In genomic region chr6:156719720-156720563, GRCh38 we compare ENCODE assay signal across 1 cellular context.
A peak's percentile ranks its signal among the peaks of the same experiment; 100 is the strongest.
TF ChIP-seq lines count a peak whose summit lies in the region.

No MANE protein-coding gene starts in this region.

TF ChIP-seq in HepG2, 621 proteins besides CTCF, POLR2A, EP300 and RAD21 (continued from another document and continues in another):
- TF ChIP-seq, protein P1, sequence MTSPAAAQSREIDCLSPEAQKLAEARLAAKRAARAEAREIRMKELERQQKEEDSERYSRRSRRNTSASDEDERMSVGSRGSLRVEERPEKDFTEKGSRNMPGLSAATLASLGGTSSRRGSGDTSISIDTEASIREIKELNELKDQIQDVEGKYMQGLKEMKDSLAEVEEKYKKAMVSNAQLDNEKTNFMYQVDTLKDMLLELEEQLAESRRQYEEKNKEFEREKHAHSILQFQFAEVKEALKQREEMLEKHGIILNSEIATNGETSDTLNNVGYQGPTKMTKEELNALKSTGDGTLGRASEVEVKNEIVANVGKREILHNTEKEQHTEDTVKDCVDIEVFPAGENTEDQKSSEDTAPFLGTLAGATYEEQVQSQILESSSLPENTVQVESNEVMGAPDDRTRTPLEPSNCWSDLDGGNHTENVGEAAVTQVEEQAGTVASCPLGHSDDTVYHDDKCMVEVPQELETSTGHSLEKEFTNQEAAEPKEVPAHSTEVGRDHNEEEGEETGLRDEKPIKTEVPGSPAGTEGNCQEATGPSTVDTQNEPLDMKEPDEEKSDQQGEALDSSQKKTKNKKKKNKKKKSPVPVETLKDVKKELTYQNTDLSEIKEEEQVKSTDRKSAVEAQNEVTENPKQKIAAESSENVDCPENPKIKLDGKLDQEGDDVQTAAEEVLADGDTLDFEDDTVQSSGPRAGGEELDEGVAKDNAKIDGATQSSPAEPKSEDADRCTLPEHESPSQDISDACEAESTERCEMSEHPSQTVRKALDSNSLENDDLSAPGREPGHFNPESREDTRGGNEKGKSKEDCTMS (CRISPR knock-in tag; conservative IDR thresholded peaks at IDR 0.05) = no peak
- TF ChIP-seq PHF20 (CRISPR knock-in tag; IDR thresholded peaks at IDR 0.05) (peak; percentile 69), NRL (CRISPR knock-in tag; IDR thresholded peaks at IDR 0.05; ENCODE audit: borderline replicate concordance) (peak; percentile 95; the same call in 1 of the 2 replicates), SKI (IDR thresholded peaks at IDR 0.05; ENCODE audit: partially characterized antibody) (peak; percentile 83), ZNF615 (CRISPR knock-in tag; IDR thresholded peaks at IDR 0.05; ENCODE audit: borderline replicate concordance) (peak; percentile 85; the same call in 1 of the 2 replicates), ZNF549 (CRISPR knock-in tag; IDR thresholded peaks at IDR 0.05) (no peak), ZNF10 (CRISPR knock-in tag; IDR thresholded peaks at IDR 0.05; ENCODE audit: borderline replicate concordance, low read depth) (no peak), HDAC1 (CRISPR knock-in tag; IDR thresholded peaks at IDR 0.05) (peak; percentile 86), MED13 (CRISPR knock-in tag; IDR thresholded peaks at IDR 0.05) (peak; percentile 80), ZFP36 (IDR thresholded peaks at IDR 0.05; ENCODE audit: borderline replicate concordance, low read depth, low read length, partially characterized antibody) (no peak), JDP2 (CRISPR knock-in tag; IDR thresholded peaks at IDR 0.05; ENCODE audit: borderline replicate concordance) (no peak), ZBTB10 (CRISPR knock-in tag; IDR thresholded peaks at IDR 0.05; ENCODE audit: borderline replicate concordance) (peak; percentile 75; the same call in 1 of the 2 replicates), ZNF879 (CRISPR knock-in tag; IDR thresholded peaks at IDR 0.05) (peak; percentile 91), CBX5 (CRISPR knock-in tag; IDR thresholded peaks at IDR 0.05; ENCODE audit: borderline replicate concordance) (peak; percentile 59; the same call in 1 of the 2 replicates), ZNF543 (CRISPR knock-in tag; IDR thresholded peaks at IDR 0.05) (peak; percentile 86; the same call in 1 of the 2 replicates), ZNF484 (CRISPR knock-in tag; IDR thresholded peaks at IDR 0.05; ENCODE audit: borderline replicate concordance, low read depth) (no peak), ZNF589 (CRISPR knock-in tag; conservative IDR thresholded peaks at IDR 0.05) (no peak), CREM (IDR thresholded peaks at IDR 0.05) (no peak), CREM (CRISPR knock-in tag; IDR thresholded peaks at IDR 0.05) (no peak), MIER3 (CRISPR knock-in tag; IDR thresholded peaks at IDR 0.05; ENCODE audit: borderline replicate concordance) (peak; percentile 92; the same call in 1 of the 2 replicates), ATM (IDR thresholded peaks at IDR 0.05; ENCODE audit: borderline replicate concordance) (no peak), BATF2 (CRISPR knock-in tag; IDR thresholded peaks at IDR 0.05) (no peak; the same call in 1 of the 2 replicates), HNRNPL (IDR thresholded peaks at IDR 0.05; ENCODE audit: low read depth, low read length) (0 out of 2 replicates have a peak, but pooled peaks have one; percentile 39), ZBTB44 (CRISPR knock-in tag; IDR thresholded peaks at IDR 0.05) (peak; percentile 67; the same call in 1 of the 2 replicates), NR2F2 (IDR thresholded peaks at IDR 0.05; ENCODE audit: borderline replicate concordance, low read depth) (no peak), ZNF619 (CRISPR knock-in tag; IDR thresholded peaks at IDR 0.05) (no peak; the same call in 1 of the 2 replicates), NR1H2 (CRISPR knock-in tag; IDR thresholded peaks at IDR 0.05; ENCODE audit: borderline replicate concordance, low read depth) (no peak; the same call in 1 of the 2 replicates)
- TF ChIP-seq, protein P2, sequence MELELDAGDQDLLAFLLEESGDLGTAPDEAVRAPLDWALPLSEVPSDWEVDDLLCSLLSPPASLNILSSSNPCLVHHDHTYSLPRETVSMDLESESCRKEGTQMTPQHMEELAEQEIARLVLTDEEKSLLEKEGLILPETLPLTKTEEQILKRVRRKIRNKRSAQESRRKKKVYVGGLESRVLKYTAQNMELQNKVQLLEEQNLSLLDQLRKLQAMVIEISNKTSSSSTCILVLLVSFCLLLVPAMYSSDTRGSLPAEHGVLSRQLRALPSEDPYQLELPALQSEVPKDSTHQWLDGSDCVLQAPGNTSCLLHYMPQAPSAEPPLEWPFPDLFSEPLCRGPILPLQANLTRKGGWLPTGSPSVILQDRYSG (CRISPR knock-in tag; IDR thresholded peaks at IDR 0.05) = 0 out of 2 replicates have a peak, but pooled peaks have one; percentile 76
- TF ChIP-seq, protein P3, sequence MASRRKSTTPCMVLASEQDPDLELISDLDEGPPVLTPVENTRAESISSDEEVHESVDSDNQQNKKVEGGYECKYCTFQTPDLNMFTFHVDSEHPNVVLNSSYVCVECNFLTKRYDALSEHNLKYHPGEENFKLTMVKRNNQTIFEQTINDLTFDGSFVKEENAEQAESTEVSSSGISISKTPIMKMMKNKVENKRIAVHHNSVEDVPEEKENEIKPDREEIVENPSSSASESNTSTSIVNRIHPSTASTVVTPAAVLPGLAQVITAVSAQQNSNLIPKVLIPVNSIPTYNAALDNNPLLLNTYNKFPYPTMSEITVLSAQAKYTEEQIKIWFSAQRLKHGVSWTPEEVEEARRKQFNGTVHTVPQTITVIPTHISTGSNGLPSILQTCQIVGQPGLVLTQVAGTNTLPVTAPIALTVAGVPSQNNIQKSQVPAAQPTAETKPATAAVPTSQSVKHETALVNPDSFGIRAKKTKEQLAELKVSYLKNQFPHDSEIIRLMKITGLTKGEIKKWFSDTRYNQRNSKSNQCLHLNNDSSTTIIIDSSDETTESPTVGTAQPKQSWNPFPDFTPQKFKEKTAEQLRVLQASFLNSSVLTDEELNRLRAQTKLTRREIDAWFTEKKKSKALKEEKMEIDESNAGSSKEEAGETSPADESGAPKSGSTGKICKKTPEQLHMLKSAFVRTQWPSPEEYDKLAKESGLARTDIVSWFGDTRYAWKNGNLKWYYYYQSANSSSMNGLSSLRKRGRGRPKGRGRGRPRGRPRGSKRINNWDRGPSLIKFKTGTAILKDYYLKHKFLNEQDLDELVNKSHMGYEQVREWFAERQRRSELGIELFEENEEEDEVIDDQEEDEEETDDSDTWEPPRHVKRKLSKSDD (CRISPR knock-in tag; IDR thresholded peaks at IDR 0.05; ENCODE audit: low read depth) = peak; percentile 58; the same call in 1 of the 2 replicates
- TF ChIP-seq, protein P4, sequence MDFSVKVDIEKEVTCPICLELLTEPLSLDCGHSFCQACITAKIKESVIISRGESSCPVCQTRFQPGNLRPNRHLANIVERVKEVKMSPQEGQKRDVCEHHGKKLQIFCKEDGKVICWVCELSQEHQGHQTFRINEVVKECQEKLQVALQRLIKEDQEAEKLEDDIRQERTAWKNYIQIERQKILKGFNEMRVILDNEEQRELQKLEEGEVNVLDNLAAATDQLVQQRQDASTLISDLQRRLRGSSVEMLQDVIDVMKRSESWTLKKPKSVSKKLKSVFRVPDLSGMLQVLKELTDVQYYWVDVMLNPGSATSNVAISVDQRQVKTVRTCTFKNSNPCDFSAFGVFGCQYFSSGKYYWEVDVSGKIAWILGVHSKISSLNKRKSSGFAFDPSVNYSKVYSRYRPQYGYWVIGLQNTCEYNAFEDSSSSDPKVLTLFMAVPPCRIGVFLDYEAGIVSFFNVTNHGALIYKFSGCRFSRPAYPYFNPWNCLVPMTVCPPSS (IDR thresholded peaks at IDR 0.05) = no peak
- TF ChIP-seq, protein P5, sequence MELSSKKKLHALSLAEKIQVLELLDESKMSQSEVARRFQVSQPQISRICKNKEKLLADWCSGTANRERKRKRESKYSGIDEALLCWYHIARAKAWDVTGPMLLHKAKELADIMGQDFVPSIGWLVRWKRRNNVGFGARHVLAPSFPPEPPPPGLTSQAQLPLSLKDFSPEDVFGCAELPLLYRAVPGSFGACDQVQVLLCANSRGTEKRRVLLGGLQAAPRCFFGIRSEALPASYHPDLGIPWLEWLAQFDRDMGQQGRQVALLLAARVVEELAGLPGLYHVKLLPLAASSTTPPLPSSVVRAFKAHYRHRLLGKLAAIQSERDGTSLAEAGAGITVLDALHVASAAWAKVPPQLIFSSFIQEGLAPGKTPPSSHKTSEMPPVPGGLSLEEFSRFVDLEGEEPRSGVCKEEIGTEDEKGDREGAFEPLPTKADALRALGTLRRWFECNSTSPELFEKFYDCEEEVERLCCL (CRISPR knock-in tag; IDR thresholded peaks at IDR 0.05; ENCODE audit: borderline replicate concordance) = no peak; the same call in 1 of the 2 replicates
- TF ChIP-seq, protein P6, sequence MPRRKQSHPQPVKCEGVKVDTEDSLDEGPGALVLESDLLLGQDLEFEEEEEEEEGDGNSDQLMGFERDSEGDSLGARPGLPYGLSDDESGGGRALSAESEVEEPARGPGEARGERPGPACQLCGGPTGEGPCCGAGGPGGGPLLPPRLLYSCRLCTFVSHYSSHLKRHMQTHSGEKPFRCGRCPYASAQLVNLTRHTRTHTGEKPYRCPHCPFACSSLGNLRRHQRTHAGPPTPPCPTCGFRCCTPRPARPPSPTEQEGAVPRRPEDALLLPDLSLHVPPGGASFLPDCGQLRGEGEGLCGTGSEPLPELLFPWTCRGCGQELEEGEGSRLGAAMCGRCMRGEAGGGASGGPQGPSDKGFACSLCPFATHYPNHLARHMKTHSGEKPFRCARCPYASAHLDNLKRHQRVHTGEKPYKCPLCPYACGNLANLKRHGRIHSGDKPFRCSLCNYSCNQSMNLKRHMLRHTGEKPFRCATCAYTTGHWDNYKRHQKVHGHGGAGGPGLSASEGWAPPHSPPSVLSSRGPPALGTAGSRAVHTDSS (CRISPR knock-in tag; conservative IDR thresholded peaks at IDR 0.05) = no peak
- TF ChIP-seq, protein P7, sequence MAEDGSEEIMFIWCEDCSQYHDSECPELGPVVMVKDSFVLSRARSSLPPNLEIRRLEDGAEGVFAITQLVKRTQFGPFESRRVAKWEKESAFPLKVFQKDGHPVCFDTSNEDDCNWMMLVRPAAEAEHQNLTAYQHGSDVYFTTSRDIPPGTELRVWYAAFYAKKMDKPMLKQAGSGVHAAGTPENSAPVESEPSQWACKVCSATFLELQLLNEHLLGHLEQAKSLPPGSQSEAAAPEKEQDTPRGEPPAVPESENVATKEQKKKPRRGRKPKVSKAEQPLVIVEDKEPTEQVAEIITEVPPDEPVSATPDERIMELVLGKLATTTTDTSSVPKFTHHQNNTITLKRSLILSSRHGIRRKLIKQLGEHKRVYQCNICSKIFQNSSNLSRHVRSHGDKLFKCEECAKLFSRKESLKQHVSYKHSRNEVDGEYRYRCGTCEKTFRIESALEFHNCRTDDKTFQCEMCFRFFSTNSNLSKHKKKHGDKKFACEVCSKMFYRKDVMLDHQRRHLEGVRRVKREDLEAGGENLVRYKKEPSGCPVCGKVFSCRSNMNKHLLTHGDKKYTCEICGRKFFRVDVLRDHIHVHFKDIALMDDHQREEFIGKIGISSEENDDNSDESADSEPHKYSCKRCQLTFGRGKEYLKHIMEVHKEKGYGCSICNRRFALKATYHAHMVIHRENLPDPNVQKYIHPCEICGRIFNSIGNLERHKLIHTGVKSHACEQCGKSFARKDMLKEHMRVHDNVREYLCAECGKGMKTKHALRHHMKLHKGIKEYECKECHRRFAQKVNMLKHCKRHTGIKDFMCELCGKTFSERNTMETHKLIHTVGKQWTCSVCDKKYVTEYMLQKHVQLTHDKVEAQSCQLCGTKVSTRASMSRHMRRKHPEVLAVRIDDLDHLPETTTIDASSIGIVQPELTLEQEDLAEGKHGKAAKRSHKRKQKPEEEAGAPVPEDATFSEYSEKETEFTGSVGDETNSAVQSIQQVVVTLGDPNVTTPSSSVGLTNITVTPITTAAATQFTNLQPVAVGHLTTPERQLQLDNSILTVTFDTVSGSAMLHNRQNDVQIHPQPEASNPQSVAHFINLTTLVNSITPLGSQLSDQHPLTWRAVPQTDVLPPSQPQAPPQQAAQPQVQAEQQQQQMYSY (CRISPR knock-in tag; IDR thresholded peaks at IDR 0.05) = peak; percentile 88
- TF ChIP-seq, protein P8, sequence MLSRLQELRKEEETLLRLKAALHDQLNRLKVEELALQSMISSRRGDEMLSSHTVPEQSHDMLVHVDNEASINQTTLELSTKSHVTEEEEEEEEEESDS (CRISPR knock-in tag; IDR thresholded peaks at IDR 0.05; ENCODE audit: borderline replicate concordance) = no peak
